7 cellular contexts compared by ENCODE assay signal in genomic region chr16:75116081-75116910, GRCh38. TPM values are rescaled to one million over a fixed set of nuclear protein-coding genes. Genes with fewer than 3 reads are reported as not detected.
DNase-seq lines count a peak whose midpoint lies in the region; ATAC-seq and TF ChIP-seq lines count a peak whose summit lies in the region.

LDHD (minus strand) TSS chr16:75116780; CDS start chr16:75116720, 60 bp downstream.

- H3K9ac ChIP-seq in skeletal muscle tissue (ENCODE audit: low read depth in 1 of 3, low read length in 3 of 3): peak within 1 kb of the TSS; percentile 90 to 95 (median 90)

- ATAC-seq in GM18909 (IDR thresholded peaks at IDR 0.05; ENCODE audit: poor library complexity, unreplicated experiment) (peak; percentile 51), HG02763 (IDR thresholded peaks at IDR 0.05; ENCODE audit: unreplicated experiment) (no peak)

- H3K36me3 ChIP-seq in skeletal muscle tissue (ENCODE audit: control insufficient read depth in 3 of 3, insufficient read depth in 3 of 3, low read length in 3 of 3): peaks cover 7 to 22% (median 20%) of the 10 kb centered on the region in 3 donors

- H3K4me3 Mint-ChIP-seq in glutamatergic neuron (ENCODE audit: unreplicated experiment): no peak within 1 kb of the TSS

- H3K27ac Mint-ChIP-seq in glutamatergic neuron (ENCODE audit: unreplicated experiment): no peak within 1 kb of the TSS

- H3K27me3 ChIP-seq in skeletal muscle tissue (ENCODE audit: control insufficient read depth in 3 of 3, insufficient read depth in 3 of 3, low read length in 3 of 3): no peaks in the 10 kb centered on the region

- DNase-seq in NOMO-1 (lab: John Stamatoyannopoulos, UW; ENCODE audit: unreplicated experiment in 2 of 2) (peak; percentile 84 to 89), caudate nucleus (lab: John Stamatoyannopoulos, UW) (peak in 60 of 61 donors; percentile 43 to 95 (median 81)), iPS-NIHi7 (ENCODE audit: extremely low spot score) (peak; percentile 82), glutamatergic neuron (no peak)

- H3K36me3 Mint-ChIP-seq in glutamatergic neuron (ENCODE audit: unreplicated experiment): no peaks in the 10 kb centered on the region

- H3K9me3 ChIP-seq in skeletal muscle tissue (ENCODE audit: control insufficient read depth in 3 of 3, low read length in 3 of 3): no peaks in the 10 kb centered on the region

- H3K4me1 Mint-ChIP-seq in glutamatergic neuron (ENCODE audit: low read depth, unreplicated experiment): peaks cover 3% of the 10 kb centered on the region

- peak within 1 kb of the TSS; percentile 87 to 95 (median 95) for H3K4me3 ChIP-seq in skeletal muscle tissue (ENCODE audit: low read length in 3 of 3)

- peaks cover 5% of the 10 kb centered on the region for H3K27me3 Mint-ChIP-seq in glutamatergic neuron (ENCODE audit: unreplicated experiment)

- H3K9me3 Mint-ChIP-seq in glutamatergic neuron (ENCODE audit: unreplicated experiment): peaks cover 6% of the 10 kb centered on the region

- peaks cover 42 to 51% (median 44%) of the 10 kb centered on the region in 3 donors for H3K4me1 ChIP-seq in skeletal muscle tissue (ENCODE audit: control insufficient read depth in 3 of 3, insufficient read depth in 3 of 3, low read length in 3 of 3)

- no peak for TF ChIP-seq CTCF in glutamatergic neuron (IDR thresholded peaks at IDR 0.05; ENCODE audit: partially characterized antibody, unreplicated experiment)

- H3K27ac ChIP-seq in caudate nucleus (ENCODE audit: low read depth, low read length) (peak within 1 kb of the TSS; percentile 89), skeletal muscle tissue (ENCODE audit: low read depth, low read length) (peak within 1 kb of the TSS; percentile 96)

RNA-seq across cellular contexts. Expression of gene LDHD, which starts in this region (rescaled TPM):
- total RNA-seq in skeletal muscle tissue (6.3 TPM), glutamatergic neuron (ENCODE audit: unreplicated experiment) (not detected)
